1 cellular context compared by ENCODE assay signal in the genomic region with DNA sequence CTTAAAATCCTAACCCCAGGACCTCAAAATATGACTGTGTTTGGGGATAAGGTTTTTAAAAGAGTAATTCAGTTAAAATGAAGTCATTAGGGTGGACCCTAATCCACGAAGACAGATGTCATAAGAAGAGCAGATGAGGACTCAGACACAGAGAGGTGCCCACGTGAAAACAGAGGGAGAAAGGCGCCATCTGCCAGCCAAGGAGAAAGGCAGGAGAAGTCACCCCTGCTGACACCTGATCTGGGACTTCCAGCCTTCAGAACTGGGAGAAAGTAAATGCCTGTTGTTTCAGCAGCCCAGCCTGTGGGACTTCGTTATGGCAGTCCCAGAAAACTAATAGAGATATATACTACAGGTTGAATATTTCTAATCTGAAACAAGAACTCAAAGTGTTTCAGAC.
TF ChIP-seq lines count a peak whose summit lies in the region.

No MANE protein-coding gene starts in this region.

TF ChIP-seq in HEK293, 187 proteins besides CTCF, POLR2A, EP300 and RAD21 (continued from another document):
- TF ChIP-seq ZNF654 (tag by site-specific recombination; IDR thresholded peaks at IDR 0.05; ENCODE audit: low read depth) (peak; percentile 25), ZNF548 (tag by site-specific recombination; IDR thresholded peaks at IDR 0.05) (0 out of 2 replicates have a peak, but pooled peaks have one; percentile 63)
